1 cellular context compared by ENCODE assay signal in the genomic region with DNA sequence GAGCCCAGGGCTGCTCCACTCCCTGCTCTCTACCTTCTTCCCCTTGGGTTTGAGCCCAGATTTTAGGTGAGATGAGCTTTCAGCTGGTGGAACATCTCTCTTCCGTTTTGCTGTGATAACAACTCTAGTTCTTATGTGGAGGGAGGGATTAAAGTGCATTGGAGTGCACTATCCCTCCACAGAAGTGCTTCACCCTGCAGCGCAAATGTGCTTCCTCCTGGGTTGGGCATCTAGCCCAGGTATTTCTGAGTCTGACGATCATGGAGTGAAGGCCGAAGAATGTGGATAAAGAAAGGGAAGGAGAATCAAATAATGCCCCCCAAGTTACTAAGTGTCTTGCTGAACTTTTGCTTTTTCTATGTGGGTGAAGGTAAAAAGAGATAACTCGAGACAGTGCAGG.
TF ChIP-seq lines count a peak whose summit lies in the region.

No MANE protein-coding gene starts in this region.

TF ChIP-seq in GM23338, 12 proteins besides CTCF, POLR2A, EP300 and RAD21 (continued from another document):
- TF ChIP-seq, protein P1, sequence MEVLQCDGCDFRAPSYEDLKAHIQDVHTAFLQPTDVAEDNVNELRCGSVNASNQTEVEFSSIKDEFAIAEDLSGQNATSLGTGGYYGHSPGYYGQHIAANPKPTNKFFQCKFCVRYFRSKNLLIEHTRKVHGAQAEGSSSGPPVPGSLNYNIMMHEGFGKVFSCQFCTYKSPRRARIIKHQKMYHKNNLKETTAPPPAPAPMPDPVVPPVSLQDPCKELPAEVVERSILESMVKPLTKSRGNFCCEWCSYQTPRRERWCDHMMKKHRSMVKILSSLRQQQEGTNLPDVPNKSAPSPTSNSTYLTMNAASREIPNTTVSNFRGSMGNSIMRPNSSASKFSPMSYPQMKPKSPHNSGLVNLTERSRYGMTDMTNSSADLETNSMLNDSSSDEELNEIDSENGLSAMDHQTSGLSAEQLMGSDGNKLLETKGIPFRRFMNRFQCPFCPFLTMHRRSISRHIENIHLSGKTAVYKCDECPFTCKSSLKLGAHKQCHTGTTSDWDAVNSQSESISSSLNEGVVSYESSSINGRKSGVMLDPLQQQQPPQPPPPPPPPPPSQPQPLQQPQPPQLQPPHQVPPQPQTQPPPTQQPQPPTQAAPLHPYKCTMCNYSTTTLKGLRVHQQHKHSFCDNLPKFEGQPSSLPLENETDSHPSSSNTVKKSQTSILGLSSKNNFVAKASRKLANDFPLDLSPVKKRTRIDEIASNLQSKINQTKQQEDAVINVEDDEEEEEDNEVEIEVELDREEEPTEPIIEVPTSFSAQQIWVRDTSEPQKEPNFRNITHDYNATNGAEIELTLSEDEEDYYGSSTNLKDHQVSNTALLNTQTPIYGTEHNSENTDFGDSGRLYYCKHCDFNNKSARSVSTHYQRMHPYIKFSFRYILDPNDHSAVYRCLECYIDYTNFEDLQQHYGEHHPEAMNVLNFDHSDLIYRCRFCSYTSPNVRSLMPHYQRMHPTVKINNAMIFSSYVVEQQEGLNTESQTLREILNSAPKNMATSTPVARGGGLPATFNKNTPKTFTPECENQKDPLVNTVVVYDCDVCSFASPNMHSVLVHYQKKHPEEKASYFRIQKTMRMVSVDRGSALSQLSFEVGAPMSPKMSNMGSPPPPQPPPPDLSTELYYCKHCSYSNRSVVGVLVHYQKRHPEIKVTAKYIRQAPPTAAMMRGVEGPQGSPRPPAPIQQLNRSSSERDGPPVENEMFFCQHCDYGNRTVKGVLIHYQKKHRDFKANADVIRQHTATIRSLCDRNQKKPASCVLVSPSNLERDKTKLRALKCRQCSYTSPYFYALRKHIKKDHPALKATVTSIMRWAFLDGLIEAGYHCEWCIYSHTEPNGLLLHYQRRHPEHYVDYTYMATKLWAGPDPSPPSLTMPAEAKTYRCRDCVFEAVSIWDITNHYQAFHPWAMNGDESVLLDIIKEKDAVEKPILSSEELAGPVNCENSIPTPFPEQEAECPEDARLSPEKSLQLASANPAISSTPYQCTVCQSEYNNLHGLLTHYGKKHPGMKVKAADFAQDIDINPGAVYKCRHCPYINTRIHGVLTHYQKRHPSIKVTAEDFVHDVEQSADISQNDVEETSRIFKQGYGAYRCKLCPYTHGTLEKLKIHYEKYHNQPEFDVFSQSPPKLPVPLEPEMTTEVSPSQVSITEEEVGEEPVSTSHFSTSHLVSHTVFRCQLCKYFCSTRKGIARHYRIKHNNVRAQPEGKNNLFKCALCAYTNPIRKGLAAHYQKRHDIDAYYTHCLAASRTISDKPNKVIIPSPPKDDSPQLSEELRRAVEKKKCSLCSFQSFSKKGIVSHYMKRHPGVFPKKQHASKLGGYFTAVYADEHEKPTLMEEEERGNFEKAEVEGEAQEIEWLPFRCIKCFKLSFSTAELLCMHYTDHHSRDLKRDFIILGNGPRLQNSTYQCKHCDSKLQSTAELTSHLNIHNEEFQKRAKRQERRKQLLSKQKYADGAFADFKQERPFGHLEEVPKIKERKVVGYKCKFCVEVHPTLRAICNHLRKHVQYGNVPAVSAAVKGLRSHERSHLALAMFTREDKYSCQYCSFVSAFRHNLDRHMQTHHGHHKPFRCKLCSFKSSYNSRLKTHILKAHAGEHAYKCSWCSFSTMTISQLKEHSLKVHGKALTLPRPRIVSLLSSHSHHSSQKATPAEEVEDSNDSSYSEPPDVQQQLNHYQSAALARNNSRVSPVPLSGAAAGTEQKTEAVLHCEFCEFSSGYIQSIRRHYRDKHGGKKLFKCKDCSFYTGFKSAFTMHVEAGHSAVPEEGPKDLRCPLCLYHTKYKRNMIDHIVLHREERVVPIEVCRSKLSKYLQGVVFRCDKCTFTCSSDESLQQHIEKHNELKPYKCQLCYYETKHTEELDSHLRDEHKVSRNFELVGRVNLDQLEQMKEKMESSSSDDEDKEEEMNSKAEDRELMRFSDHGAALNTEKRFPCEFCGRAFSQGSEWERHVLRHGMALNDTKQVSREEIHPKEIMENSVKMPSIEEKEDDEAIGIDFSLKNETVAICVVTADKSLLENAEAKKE (CRISPR knock-in tag; IDR thresholded peaks at IDR 0.05), result no peak
- TF ChIP-seq ZNF331 (CRISPR knock-in tag; IDR thresholded peaks at IDR 0.05; ENCODE audit: low read depth) (no peak), ZNF114 (CRISPR knock-in tag; IDR thresholded peaks at IDR 0.05) (no peak), EZH2phosphoT487 (IDR thresholded peaks at IDR 0.05; ENCODE audit: unreplicated experiment) (no peak), POLR2AphosphoS5 (IDR thresholded peaks at IDR 0.05; ENCODE audit: low read depth) (no peak)
TF ChIP-seq in GM23338: peak in this region for 0.
